Comparison of ENCODE assay signal across 23 cellular contexts in the genomic region with DNA sequence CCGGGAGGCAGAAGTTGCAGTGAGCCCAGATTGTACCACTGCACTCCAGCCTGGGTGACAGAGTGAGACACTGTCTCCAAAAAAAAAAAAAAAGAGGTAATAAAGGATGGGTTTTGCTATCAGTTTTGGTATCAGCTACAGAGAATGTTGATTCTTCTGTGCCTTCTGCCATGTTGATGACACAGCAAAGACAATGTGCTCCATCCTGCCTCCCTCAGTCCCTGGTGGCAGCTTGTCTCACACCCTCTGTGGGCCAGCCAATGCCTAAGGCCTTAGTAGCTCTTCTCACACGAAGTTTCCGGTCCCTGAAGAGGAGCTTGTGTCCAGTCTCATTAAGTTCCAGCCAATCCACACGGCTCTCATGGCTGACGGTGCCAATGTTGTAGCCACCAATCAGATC. TPM values are rescaled to one million over a fixed set of nuclear protein-coding genes. Genes with fewer than 3 reads are reported as not detected.
DNase-seq lines count a peak whose midpoint lies in the region; ATAC-seq, FAIRE-seq and TF ChIP-seq lines count a peak whose summit lies in the region.
"Had no signal": no experiment of that assay in that cellular context is flagged by ENCODE, and none has a peak within 500 bp of the region (broad histone marks: within the 10 kb centered on the region; RNA-seq: fewer than 3 reads in every experiment).

No MANE protein-coding gene starts in this region.

- H3K79me2 ChIP-seq in K562 (ENCODE audit: control insufficient read depth, insufficient read depth, low read length): no peaks in the 10 kb centered on the region
- no peaks in the 10 kb centered on the region for H3K79me2 ChIP-seq in neural progenitor cell (ENCODE audit: low read depth)

- no TSS peak for BruUV-seq in K562 (replicated peaks; lab: Mats Ljungman, UMichigan)

- H3K27me3 Mint-ChIP-seq in neural progenitor cell (ENCODE audit: insufficient read depth, low read depth): no peaks in the 10 kb centered on the region
- H3K27me3 Mint-ChIP-seq: CD8-positive, alpha-beta memory T cell had no signal

- H3K27me3 ChIP-seq in K562 (ENCODE audit: control insufficient read depth in 2 of 2, insufficient read depth in 2 of 2, low read length in 2 of 2) (no peaks in the 10 kb centered on the region), neural progenitor cell (no peaks in the 10 kb centered on the region)
- H3K27me3 ChIP-seq: BE2C had no signal

- no peaks in the 10 kb centered on the region for H3F3A ChIP-seq in neural progenitor cell (ENCODE audit: low read depth)

- in situ Hi-C loops in K562 (cut with MboI): no loop called here

- DNase-seq in A549 (ENCODE audit: low read depth in 1 of 2, low spot score in 1 of 2) (peak in 1 of 2 experiments; percentile 23), OCI-M1 (lab: John Stamatoyannopoulos, UW) (peak; percentile 8), K562 (ENCODE audit: extremely low read depth in 1 of 4, low spot score in 3 of 4) (peak in 3 of 4 experiments; percentile 17 to 38 (median 31)), neural progenitor cell (ENCODE audit: low spot score) (no peak), epidermal melanocyte (ENCODE audit: insufficient read length, low spot score) (no peak), SHP77 treated with DMSO at 0.1 percent for 48 hours (lab: John Stamatoyannopoulos, UW) (no peak), Kasumi-1 (lab: John Stamatoyannopoulos, UW) (no peak)
- DNase-seq: ACHN; BE2C; C1 segment of cervical spinal cord; CD8-positive, alpha-beta memory T cell; COR-L47; DMS 273 treated with DMSO at 0.1 percent for 48 hours; DMS79; GDM1; GOT3; H7; HFFc6; IMR-90 had no signal

- no peak for TF ChIP-seq CTCF in A549 (IDR thresholded peaks at IDR 0.05)
- TF ChIP-seq CTCF in K562 (IDR thresholded peaks at IDR 0.05 in 2 of 3, conservative IDR thresholded peaks at IDR 0.05 in 1 of 3; ENCODE audit: insufficient read depth in 2 of 3, low read depth in 1 of 3, low read length in 3 of 3): 0 out of 6 replicates have a peak, but pooled peaks of 1 of the 3 experiments have one; percentile 15
- TF ChIP-seq CTCF in neural progenitor cell (IDR thresholded peaks at IDR 0.05): no peak

- H3K9ac ChIP-seq in K562 (ENCODE audit: insufficient read depth in 1 of 2, low read depth in 2 of 2, low read length in 2 of 2): no peak overlapping the region
- no peak overlapping the region for H3K9ac ChIP-seq in neural progenitor cell

- TF ChIP-seq POLR2A in A549 (IDR thresholded peaks at IDR 0.05; ENCODE audit: low read length) (no peak), K562 (conservative IDR thresholded peaks at IDR 0.05) (no peak)

- H3K27ac Mint-ChIP-seq in neural progenitor cell: peak overlapping the region; percentile 78
- H3K27ac Mint-ChIP-seq: HFFc6 had no signal

- H3K36me3 ChIP-seq in K562 (ENCODE audit: control insufficient read depth, insufficient read depth, low read length) (peaks cover 23% of the 10 kb centered on the region), neural progenitor cell (no peaks in the 10 kb centered on the region)

- WGBS in A549 (ENCODE audit: missing lambda C conversion rate): 89% methylated on average over 5 of the region's 5 CpGs
- WGBS in K562 (ENCODE audit: insufficient coverage, low coverage, missing lambda C conversion rate): 77% methylated on average over 5 of the region's 5 CpGs

- H3K4me2 ChIP-seq in A549 (no peak overlapping the region), K562 (ENCODE audit: insufficient read depth, low read length) (no peak overlapping the region), neural progenitor cell (no peak overlapping the region)

- H3K4me3 Mint-ChIP-seq in neural progenitor cell: no peak overlapping the region
- H3K4me3 Mint-ChIP-seq: CD4-positive, CD25-positive, alpha-beta regulatory T cell; CD8-positive, alpha-beta memory T cell; HFFc6 had no signal

- no peaks in the 10 kb centered on the region for H3K9me3 ChIP-seq in A549
- H3K9me3 ChIP-seq in K562 (replicated peaks; ENCODE audit: control insufficient read depth, insufficient read depth, low read depth, low read length): no peaks in the 10 kb centered on the region
- H3K9me3 ChIP-seq in neural progenitor cell (ENCODE audit: low read depth): no peaks in the 10 kb centered on the region
- H3K9me3 ChIP-seq: BE2C had no signal

- ATAC-seq in A549 (peak; percentile 29 to 30; a peak in 1 of 6 replicates), K562 (peak; percentile 92)
- ATAC-seq: HCT116 had no signal

- H3K4me1 ChIP-seq in A549: no peaks in the 10 kb centered on the region
- peaks cover 0 to 4% of the 10 kb centered on the region in 2 experiments; a peak in 3 of 5 replicates for H3K4me1 ChIP-seq in K562 (replicated peaks in 1 of 2; ENCODE audit: control insufficient read depth in 2 of 2, insufficient read depth in 2 of 2, low read length in 2 of 2)
- H3K4me1 ChIP-seq in neural progenitor cell: no peaks in the 10 kb centered on the region
- H3K4me1 ChIP-seq: BE2C had no signal

- CTCF ChIA-PET in A549 (lab: Yijun Ruan, JAX) (interaction anchor here (0.6 to 1.5 kb wide), 6 partner anchors 8 to 1658 kb away, joined by 3 to 5 read pairs (median 3); no protein-coding TSS in a partner anchor), K562 (lab: Yijun Ruan, JAX; ENCODE audit: low intra/inter-chr PET ratio) (no interaction called here)

- no peak for TF ChIP-seq EP300 in A549 (IDR thresholded peaks at IDR 0.05)
- TF ChIP-seq EP300 in K562 (IDR thresholded peaks at IDR 0.05; ENCODE audit: low read length): no peak

- H3K9me3 Mint-ChIP-seq in neural progenitor cell: no peaks in the 10 kb centered on the region
- H3K9me3 Mint-ChIP-seq: CD4-positive, CD25-positive, alpha-beta regulatory T cell; CD8-positive, alpha-beta memory T cell; HFFc6 had no signal

- H3K27ac ChIP-seq in A549 (no peak overlapping the region), K562 (ENCODE audit: extremely low read depth, low read depth, low read length) (peak overlapping the region; percentile 9; the same call in 1 of the 3 replicates), neural progenitor cell (no peak overlapping the region)

- no peak overlapping the region for H3K4me3 ChIP-seq in A549
- no peak overlapping the region for H3K4me3 ChIP-seq in K562
- no peak overlapping the region for H3K4me3 ChIP-seq in neural progenitor cell

- FAIRE-seq in A549 (lab: Jason Lieb, UNC) (no peak), K562 (lab: Jason Lieb, UNC) (peak; percentile 11)

- H2AFZ ChIP-seq in K562 (ENCODE audit: low read depth, low read length) (0 out of 2 replicates have a peak overlapping the region, but pooled peaks have one; percentile 53), neural progenitor cell (replicated peaks) (no peak overlapping the region)

- intact Hi-C loops in K562 (cut with micrococcal nuclease): no loop called here

- H3K36me3 Mint-ChIP-seq in neural progenitor cell: peaks cover 9% of the 10 kb centered on the region

- H4K20me1 ChIP-seq in K562 (replicated peaks; ENCODE audit: control insufficient read depth, insufficient read depth, low read length) (no peaks in the 10 kb centered on the region), neural progenitor cell (ENCODE audit: low read depth) (no peaks in the 10 kb centered on the region)

- H3K9me1 ChIP-seq in K562 (ENCODE audit: control insufficient read depth, insufficient read depth, low read length): no peaks in the 10 kb centered on the region

- POLR2A ChIA-PET in A549 (lab: Yijun Ruan, JAX): no interaction called here
- POLR2A ChIA-PET in K562 (lab: Yijun Ruan, JAX): interaction anchor here (0.6 to 1.2 kb wide), 6 partner anchors 13 to 157 kb away, joined by 3 to 7 read pairs (median 3); partner anchors contain the start of genes CCDC121 and GPN1

- TF ChIP-seq RAD21 in A549 (conservative IDR thresholded peaks at IDR 0.05 in 1 of 2, IDR thresholded peaks at IDR 0.05 in 1 of 2) (no peak), K562 (CRISPR knock-in tag; conservative IDR thresholded peaks at IDR 0.05 in 1 of 2, IDR thresholded peaks at IDR 0.05 in 1 of 2) (no peak)

- H3K4me1 Mint-ChIP-seq in neural progenitor cell: no peaks in the 10 kb centered on the region
- H3K4me1 Mint-ChIP-seq: CD4-positive, CD25-positive, alpha-beta regulatory T cell; CD8-positive, alpha-beta memory T cell had no signal

RNA-seq across cellular contexts. Expression of gene IFT172, which starts 17.6 kb away (rescaled TPM):
- polyA plus RNA-seq in A549 (2011; rRNA removed) (21.6 and 24.1 TPM in 2 replicates), A549 (2017; fragmentation: RNase III; extraction: RNeasy Plus Mini Kit Qiagen cat#74134 plus additional on column Dnase treatment) (12.9 to 16.3 TPM (median 14.0 TPM) in 3 replicates), K562 (2011; rRNA removed) (17.9 and 24.4 TPM in 2 replicates), K562 (2014; fragmentation: Illumina TruSeq; extraction: Trizol) (12.9 and 13.5 TPM in 2 replicates), K562 (2014; fragmentation: Nextera tagmentation; extraction: Ambion mirVana) (1 to 10 TPM; 5.6 to 7.3 TPM), K562 (2014; rRNA removed) (13.7 and 15.3 TPM in 2 replicates)
- 15.4 and 18.6 TPM in 2 replicates for polyA plus RNA-seq in A549 (2012; cell fraction: cytosol; rRNA removed)
- polyA plus RNA-seq in A549 (2012; cell fraction: nucleus; rRNA removed): 58.5 and 61.9 TPM in 2 replicates
- polyA minus RNA-seq in A549 (2011; rRNA and poly(A)+ RNA removed): 36.7 and 42.2 TPM in 2 replicates
- total RNA-seq in K562 (2011; cell fraction: chromatin; rRNA removed; ENCODE audit: low replicate concordance): 231 and 238 TPM in 2 replicates
- total RNA-seq in K562 (2011; cell fraction: nucleolus; rRNA removed): 91.1 and 102 TPM in 2 replicates
- 128 and 131 TPM in 2 replicates for total RNA-seq in K562 (2011; cell fraction: nucleoplasm; rRNA removed)
- total RNA-seq in K562 (2014; rRNA removed) (13.5 and 15.1 TPM in 2 replicates), K562 (2014; rRNA removed; fragmentation: Illumina TruSeq; extraction: Trizol) (13.5 and 15.0 TPM in 2 replicates), K562 (2015; rRNA removed; fragmentation: Illumina TruSeq; extraction: Trizol) (12.0 and 13.6 TPM in 2 replicates), K562 (2021) (16.3 and 19.1 TPM in 2 replicates), neural progenitor cell (ENCODE audit: low replicate concordance) (20.3 and 30.0 TPM in 2 replicates)
- polyA plus RNA-seq in K562 (2011; cell fraction: cytosol; rRNA removed): 14.0 and 14.8 TPM in 2 replicates
- polyA plus RNA-seq in K562 (2011; cell fraction: nucleus; rRNA removed): 86.4 and 95.7 TPM in 2 replicates
- polyA plus RNA-seq in K562 (2012): 16.2 and 24.6 TPM in 2 replicates
- polyA minus RNA-seq in K562 (2011; rRNA and poly(A)+ RNA removed): 37.0 and 39.3 TPM in 2 replicates
- 12.1 and 15.1 TPM in 2 replicates for polyA minus RNA-seq in K562 (2011; cell fraction: cytosol; rRNA and poly(A)+ RNA removed)
- 22.9 and 46.2 TPM in 2 replicates for polyA minus RNA-seq in K562 (2011; cell fraction: nucleus; rRNA and poly(A)+ RNA removed)

RNA-seq across cellular contexts. Expression of gene FNDC4, which starts 23.0 kb away (rescaled TPM):
- polyA plus RNA-seq in A549 (2011; rRNA removed) (1.5 TPM in 2 replicates), A549 (2017; fragmentation: RNase III; extraction: RNeasy Plus Mini Kit Qiagen cat#74134 plus additional on column Dnase treatment) (1.6 to 2.3 TPM (median 1.8 TPM) in 3 replicates), K562 (2011; rRNA removed) (3.2 and 4.9 TPM in 2 replicates), K562 (2014; fragmentation: Illumina TruSeq; extraction: Trizol) (2.4 and 2.9 TPM in 2 replicates), K562 (2014; fragmentation: Nextera tagmentation; extraction: Ambion mirVana) (under 1 TPM; 0.28 to 0.80 TPM), K562 (2014; rRNA removed) (2.9 and 3.4 TPM in 2 replicates)
- polyA plus RNA-seq in A549 (2012; cell fraction: cytosol; rRNA removed): 1.6 and 2.3 TPM in 2 replicates
- polyA plus RNA-seq in A549 (2012; cell fraction: nucleus; rRNA removed): 2.5 and 2.6 TPM in 2 replicates
- polyA minus RNA-seq in A549 (2011; rRNA and poly(A)+ RNA removed): 1.2 and 1.5 TPM in 2 replicates
- 1.5 and 4.0 TPM in 2 replicates for total RNA-seq in K562 (2011; cell fraction: chromatin; rRNA removed; ENCODE audit: low replicate concordance)
- total RNA-seq in K562 (2011; cell fraction: nucleolus; rRNA removed): 1.8 and 4.7 TPM in 2 replicates
- 2.6 and 2.7 TPM in 2 replicates for total RNA-seq in K562 (2011; cell fraction: nucleoplasm; rRNA removed)
- total RNA-seq in K562 (2014; rRNA removed) (2.3 and 2.7 TPM in 2 replicates), K562 (2014; rRNA removed; fragmentation: Illumina TruSeq; extraction: Trizol) (1.8 and 2.1 TPM in 2 replicates), K562 (2015; rRNA removed; fragmentation: Illumina TruSeq; extraction: Trizol) (0.94 and 1.2 TPM in 2 replicates), K562 (2021) (2.8 and 2.9 TPM in 2 replicates), neural progenitor cell (ENCODE audit: low replicate concordance) (6.2 and 18.3 TPM in 2 replicates)
- polyA plus RNA-seq in K562 (2011; cell fraction: cytosol; rRNA removed): 3.8 and 10.3 TPM in 2 replicates
- 5.2 and 9.6 TPM in 2 replicates for polyA plus RNA-seq in K562 (2011; cell fraction: nucleus; rRNA removed)
- polyA plus RNA-seq in K562 (2012): 2.7 and 9.2 TPM in 2 replicates
- polyA minus RNA-seq in K562 (2011; rRNA and poly(A)+ RNA removed): 0.81 and 1.6 TPM in 2 replicates
- 0.82 and 1.7 TPM in 2 replicates for polyA minus RNA-seq in K562 (2011; cell fraction: cytosol; rRNA and poly(A)+ RNA removed)
- 2.7 and 4.7 TPM in 2 replicates for polyA minus RNA-seq in K562 (2011; cell fraction: nucleus; rRNA and poly(A)+ RNA removed)
- polyA plus RNA-seq: CD4-positive, CD25-positive, alpha-beta regulatory T cell; CD8-positive, alpha-beta memory T cell had no signal

RNA-seq across cellular contexts. Expression of gene GCKR, which starts 24.7 kb away (rescaled TPM):
- polyA plus RNA-seq in A549 (2011; rRNA removed) (0.48 and 0.65 TPM in 2 replicates), A549 (2017; fragmentation: RNase III; extraction: RNeasy Plus Mini Kit Qiagen cat#74134 plus additional on column Dnase treatment) (0.10 to 0.30 TPM (median 0.25 TPM) in 3 replicates), K562 (2011; rRNA removed) (0.31 and 0.79 TPM in 2 replicates), K562 (2014; fragmentation: Illumina TruSeq; extraction: Trizol) (0.45 and 0.68 TPM in 2 replicates), K562 (2014; fragmentation: Nextera tagmentation; extraction: Ambion mirVana) (under 1 TPM; 0.28 to 0.32 TPM), K562 (2014; rRNA removed) (0.57 and 1.4 TPM in 2 replicates)
- 0.22 and 0.29 TPM in 2 replicates for polyA plus RNA-seq in A549 (2012; cell fraction: cytosol; rRNA removed)
- polyA plus RNA-seq in A549 (2012; cell fraction: nucleus; rRNA removed): 0.96 and 1.9 TPM in 2 replicates
- polyA minus RNA-seq in A549 (2011; rRNA and poly(A)+ RNA removed): 0.62 and 0.68 TPM in 2 replicates
- total RNA-seq in K562 (2011; cell fraction: chromatin; rRNA removed; ENCODE audit: low replicate concordance): 0.79 and 1.9 TPM in 2 replicates
- 1.1 and 1.3 TPM in 2 replicates for total RNA-seq in K562 (2011; cell fraction: nucleolus; rRNA removed)
- total RNA-seq in K562 (2011; cell fraction: nucleoplasm; rRNA removed): 0.66 and 1.1 TPM in 2 replicates
- total RNA-seq in K562 (2014; rRNA removed) (0.08 TPM in 1 of 2 replicates, not detected in the other), K562 (2014; rRNA removed; fragmentation: Illumina TruSeq; extraction: Trizol) (0.51 and 0.69 TPM in 2 replicates), K562 (2015; rRNA removed; fragmentation: Illumina TruSeq; extraction: Trizol) (0.36 and 0.53 TPM in 2 replicates), K562 (2021) (0.25 and 0.55 TPM in 2 replicates), neural progenitor cell (ENCODE audit: low replicate concordance) (2.2 TPM in 1 of 2 replicates, not detected in the other)
- 0.03 and 0.13 TPM in 2 replicates for polyA plus RNA-seq in K562 (2011; cell fraction: cytosol; rRNA removed)
- 1.3 and 4.5 TPM in 2 replicates for polyA plus RNA-seq in K562 (2011; cell fraction: nucleus; rRNA removed)
- polyA plus RNA-seq in K562 (2012): 0.56 and 0.79 TPM in 2 replicates
- 1.5 TPM in 1 of 2 replicates, not detected in the other for polyA minus RNA-seq in K562 (2011; rRNA and poly(A)+ RNA removed)
- not detected in 2 replicates for polyA minus RNA-seq in K562 (2011; cell fraction: cytosol; rRNA and poly(A)+ RNA removed)
- 0.44 and 1.3 TPM in 2 replicates for polyA minus RNA-seq in K562 (2011; cell fraction: nucleus; rRNA and poly(A)+ RNA removed)
- total RNA-seq: A172; CD4-positive, CD25-positive, alpha-beta regulatory T cell; CD8-positive, alpha-beta memory T cell; H7; HFFc6 had no signal
- polyA plus RNA-seq: CD4-positive, CD25-positive, alpha-beta regulatory T cell; CD8-positive, alpha-beta memory T cell had no signal

RNA-seq across cellular contexts. Expression of gene KRTCAP3, which starts 29.8 kb away (rescaled TPM):
- polyA plus RNA-seq in A549 (2011; rRNA removed) (1.2 and 1.3 TPM in 2 replicates), A549 (2017; fragmentation: RNase III; extraction: RNeasy Plus Mini Kit Qiagen cat#74134 plus additional on column Dnase treatment) (0.68 to 0.92 TPM (median 0.79 TPM) in 3 replicates), K562 (2011; rRNA removed) (1.3 and 1.8 TPM in 2 replicates), K562 (2014; fragmentation: Illumina TruSeq; extraction: Trizol) (0.30 and 0.86 TPM in 2 replicates), K562 (2014; fragmentation: Nextera tagmentation; extraction: Ambion mirVana) (under 1 TPM; 0.24 to 0.27 TPM), K562 (2014; rRNA removed) (1.4 and 2.0 TPM in 2 replicates)
- 1.0 and 1.2 TPM in 2 replicates for polyA plus RNA-seq in A549 (2012; cell fraction: cytosol; rRNA removed)
- polyA plus RNA-seq in A549 (2012; cell fraction: nucleus; rRNA removed): 7.8 and 10.5 TPM in 2 replicates
- 0.45 and 0.92 TPM in 2 replicates for polyA minus RNA-seq in A549 (2011; rRNA and poly(A)+ RNA removed)
- total RNA-seq in K562 (2011; cell fraction: chromatin; rRNA removed; ENCODE audit: low replicate concordance): 8.1 and 14.1 TPM in 2 replicates
- 8.9 and 10.2 TPM in 2 replicates for total RNA-seq in K562 (2011; cell fraction: nucleolus; rRNA removed)
- total RNA-seq in K562 (2011; cell fraction: nucleoplasm; rRNA removed): 9.0 and 9.2 TPM in 2 replicates
- total RNA-seq in K562 (2014; rRNA removed) (0.73 and 0.78 TPM in 2 replicates), K562 (2014; rRNA removed; fragmentation: Illumina TruSeq; extraction: Trizol) (0.55 TPM in 1 of 2 replicates, not detected in the other), K562 (2015; rRNA removed; fragmentation: Illumina TruSeq; extraction: Trizol) (0.72 and 1.0 TPM in 2 replicates), K562 (2021) (1.0 and 1.4 TPM in 2 replicates), neural progenitor cell (ENCODE audit: low replicate concordance) (0.88 and 11.4 TPM in 2 replicates)
- polyA plus RNA-seq in K562 (2011; cell fraction: cytosol; rRNA removed): 0.74 and 1.7 TPM in 2 replicates
- 13.4 and 19.7 TPM in 2 replicates for polyA plus RNA-seq in K562 (2011; cell fraction: nucleus; rRNA removed)
- 2.0 and 4.2 TPM in 2 replicates for polyA plus RNA-seq in K562 (2012)
- polyA minus RNA-seq in K562 (2011; rRNA and poly(A)+ RNA removed): not detected in 2 replicates
- not detected in 2 replicates for polyA minus RNA-seq in K562 (2011; cell fraction: cytosol; rRNA and poly(A)+ RNA removed)
- 1.1 and 2.6 TPM in 2 replicates for polyA minus RNA-seq in K562 (2011; cell fraction: nucleus; rRNA and poly(A)+ RNA removed)
- total RNA-seq: A172, Daoy, IMR-90 had no signal

RNA-seq across cellular contexts. Expression of gene NRBP1, which starts 43.5 kb away (rescaled TPM):
- polyA plus RNA-seq in A549 (2011; rRNA removed) (229 and 231 TPM in 2 replicates), A549 (2017; fragmentation: RNase III; extraction: RNeasy Plus Mini Kit Qiagen cat#74134 plus additional on column Dnase treatment) (126 to 140 TPM (median 138 TPM) in 3 replicates), K562 (2011; rRNA removed) (72.3 and 84.5 TPM in 2 replicates), K562 (2014; fragmentation: Illumina TruSeq; extraction: Trizol) (50.0 and 50.7 TPM in 2 replicates), K562 (2014; fragmentation: Nextera tagmentation; extraction: Ambion mirVana) (1 to 10 TPM; 2.9 to 7.8 TPM), K562 (2014; rRNA removed) (41.4 and 46.2 TPM in 2 replicates)
- 130 and 155 TPM in 2 replicates for polyA plus RNA-seq in A549 (2012; cell fraction: cytosol; rRNA removed)
- polyA plus RNA-seq in A549 (2012; cell fraction: nucleus; rRNA removed): 131 and 139 TPM in 2 replicates
- polyA minus RNA-seq in A549 (2011; rRNA and poly(A)+ RNA removed): 189 and 247 TPM in 2 replicates
- 136 and 173 TPM in 2 replicates for total RNA-seq in K562 (2011; cell fraction: chromatin; rRNA removed; ENCODE audit: low replicate concordance)
- total RNA-seq in K562 (2011; cell fraction: nucleolus; rRNA removed): 69.6 and 80.4 TPM in 2 replicates
- 93.0 and 142 TPM in 2 replicates for total RNA-seq in K562 (2011; cell fraction: nucleoplasm; rRNA removed)
- total RNA-seq in K562 (2014; rRNA removed) (22.2 and 28.0 TPM in 2 replicates), K562 (2014; rRNA removed; fragmentation: Illumina TruSeq; extraction: Trizol) (30.7 and 31.8 TPM in 2 replicates), K562 (2015; rRNA removed; fragmentation: Illumina TruSeq; extraction: Trizol) (40.3 and 41.9 TPM in 2 replicates), K562 (2021) (36.9 and 41.3 TPM in 2 replicates), neural progenitor cell (ENCODE audit: low replicate concordance) (136 and 151 TPM in 2 replicates)
- 60.8 and 72.5 TPM in 2 replicates for polyA plus RNA-seq in K562 (2011; cell fraction: cytosol; rRNA removed)
- polyA plus RNA-seq in K562 (2011; cell fraction: nucleus; rRNA removed): 90.2 and 94.5 TPM in 2 replicates
- 36.8 and 39.6 TPM in 2 replicates for polyA plus RNA-seq in K562 (2012)
- polyA minus RNA-seq in K562 (2011; rRNA and poly(A)+ RNA removed): 69.7 and 85.6 TPM in 2 replicates
- 34.2 and 45.7 TPM in 2 replicates for polyA minus RNA-seq in K562 (2011; cell fraction: cytosol; rRNA and poly(A)+ RNA removed)
- 35.4 and 59.3 TPM in 2 replicates for polyA minus RNA-seq in K562 (2011; cell fraction: nucleus; rRNA and poly(A)+ RNA removed)

Comparison
In these comparisons a context has a peak if more than half of its experiments do, and no peak if none do; other contexts are left out.
1. DNase-seq: peak in OCI-M1 (single experiment) and K562 (3 of 4); none in neural progenitor cell (single experiment), epidermal melanocyte (single experiment), SHP77 treated with DMSO at 0.1 percent for 48 hours (single experiment) and Kasumi-1 (0 of 2).
2. Of the 35 proteins assayed by ChIP-seq in both K562 and A549: peak only in K562: EHMT2 and MAFK; only in A549: none; in both: none; in neither: 32; mixed calls (peak in some experiments, not most) for 1.